ENCODE assay signal across 25 cellular contexts in the genomic region with DNA sequence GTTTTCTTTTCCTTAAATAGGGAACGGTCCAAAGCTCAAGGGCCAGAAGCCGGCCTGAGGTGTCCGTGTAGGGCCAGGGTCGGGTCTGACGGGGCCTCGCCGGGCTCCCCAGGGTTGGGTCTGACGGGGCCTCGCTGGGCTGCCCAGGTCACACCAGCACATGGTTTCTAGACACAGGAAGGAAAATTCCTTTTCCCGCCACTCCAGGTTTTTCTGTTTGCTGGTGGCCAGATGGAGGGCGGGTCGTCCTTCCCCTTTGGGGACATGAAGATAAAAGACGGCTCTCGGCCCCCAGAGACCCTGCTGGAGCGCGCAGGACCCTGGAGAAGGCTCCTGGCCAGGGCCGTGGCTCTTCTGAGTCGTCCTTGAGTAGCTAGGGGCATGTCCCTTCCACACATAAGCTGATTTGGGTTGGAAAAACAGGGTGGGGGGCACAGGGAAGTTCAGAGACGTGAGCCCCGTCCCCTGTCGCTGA. TPM values are rescaled to one million over a fixed set of nuclear protein-coding genes. Genes with fewer than 3 reads are reported as not detected.
A peak's percentile ranks its signal among the peaks of the same experiment; 100 is the strongest.
DNase-seq lines count a peak whose midpoint lies in the region; ATAC-seq, FAIRE-seq and TF ChIP-seq lines count a peak whose summit lies in the region.
"Had no signal": no experiment of that assay in that cellular context is flagged by ENCODE, and none has a peak within 500 bp of the region (broad histone marks: within the 10 kb centered on the region; RNA-seq: fewer than 3 reads in every experiment).

No MANE protein-coding gene starts in this region.

- peaks cover 7% of the 10 kb centered on the region for H3K9me3 Mint-ChIP-seq in activated CD8-positive, alpha-beta memory T cell treated with anti-CD3 and anti-CD28 coated beads, Interleukin-2, amount 10 ng/mL, durations not matched to agents 7 days and 5 days (ENCODE audit: low read depth)
- H3K9me3 Mint-ChIP-seq in central memory CD8-positive, alpha-beta T cell: peaks cover 8% of the 10 kb centered on the region
- H3K9me3 Mint-ChIP-seq in osteocyte (ENCODE audit: unreplicated experiment) (no peaks in the 10 kb centered on the region), Calu3 (ENCODE audit: low read depth, unreplicated experiment) (peaks cover 7% of the 10 kb centered on the region)
- H3K9me3 Mint-ChIP-seq: CD4-positive, alpha-beta T cell; GM23338 had no signal

- H3K27ac Mint-ChIP-seq in activated CD8-positive, alpha-beta memory T cell treated with anti-CD3 and anti-CD28 coated beads, Interleukin-2, amount 10 ng/mL, durations not matched to agents 7 days and 5 days: no peak overlapping the region
- peak overlapping the region; percentile 44 for H3K27ac Mint-ChIP-seq in central memory CD8-positive, alpha-beta T cell (ENCODE audit: low read depth)
- H3K27ac Mint-ChIP-seq in osteocyte (ENCODE audit: unreplicated experiment): no peak overlapping the region
- H3K27ac Mint-ChIP-seq in Calu3 (ENCODE audit: unreplicated experiment): no peak overlapping the region
- H3K27ac Mint-ChIP-seq: CD4-positive, alpha-beta T cell; GM23338 had no signal

- intact Hi-C loops in kidney (cut with DNase I) (no loop called here), Calu3 (cut with micrococcal nuclease; ENCODE audit: unreplicated experiment) (no loop called here)

- TF ChIP-seq CTCF in kidney (IDR thresholded peaks at IDR 0.05; ENCODE audit: borderline replicate concordance, extremely low read depth, insufficient read depth): no peak
- no peak for TF ChIP-seq CTCF in osteocyte (IDR thresholded peaks at IDR 0.05)
- TF ChIP-seq CTCF in Calu3 (IDR thresholded peaks at IDR 0.05; ENCODE audit: unreplicated experiment): no peak

- no peak overlapping the region for H3K4me3 ChIP-seq in kidney (ENCODE audit: low read length in 2 of 2)
- H3K4me3 ChIP-seq: A549, GM23338 had no signal

- no peak for ATAC-seq in activated CD8-positive, alpha-beta memory T cell treated with anti-CD3 and anti-CD28 coated beads, Interleukin-2, amount 10 ng/mL, durations not matched to agents 7 days and 5 days
- ATAC-seq in central memory CD8-positive, alpha-beta T cell (replicated peaks; ENCODE audit: extremely low read depth, poor library complexity, severe bottlenecking): no peak
- ATAC-seq: A549, GM23338 had no signal

- CTCF ChIA-PET in activated CD8-positive, alpha-beta memory T cell treated with anti-CD3 and anti-CD28 coated beads, Interleukin-2, amount 10 ng/mL, durations not matched to agents 7 days and 5 days (lab: Charles Lee): no interaction called here
- CTCF ChIA-PET in Calu3 (lab: Charles Lee): no interaction called here

- peaks cover 11 to 21% of the 10 kb centered on the region in 2 donors for H3K36me3 ChIP-seq in kidney (ENCODE audit: control insufficient read depth in 1 of 2, insufficient read depth in 2 of 2, low read length in 2 of 2)

- no peaks in the 10 kb centered on the region for H3K27me3 Mint-ChIP-seq in activated CD8-positive, alpha-beta memory T cell treated with anti-CD3 and anti-CD28 coated beads, Interleukin-2, amount 10 ng/mL, durations not matched to agents 7 days and 5 days
- no peaks in the 10 kb centered on the region for H3K27me3 Mint-ChIP-seq in central memory CD8-positive, alpha-beta T cell
- no peaks in the 10 kb centered on the region for H3K27me3 Mint-ChIP-seq in osteocyte (ENCODE audit: unreplicated experiment)
- H3K27me3 Mint-ChIP-seq in Calu3 (ENCODE audit: unreplicated experiment): no peaks in the 10 kb centered on the region
- H3K27me3 Mint-ChIP-seq: CD4-positive, alpha-beta T cell had no signal

- peaks cover 88% of the 10 kb centered on the region for H3K36me3 Mint-ChIP-seq in activated CD8-positive, alpha-beta memory T cell treated with anti-CD3 and anti-CD28 coated beads, Interleukin-2, amount 10 ng/mL, durations not matched to agents 7 days and 5 days
- H3K36me3 Mint-ChIP-seq in central memory CD8-positive, alpha-beta T cell (ENCODE audit: insufficient read depth): peaks cover 15% of the 10 kb centered on the region
- H3K36me3 Mint-ChIP-seq in osteocyte (ENCODE audit: unreplicated experiment) (peaks cover 53% of the 10 kb centered on the region), Calu3 (ENCODE audit: insufficient read depth, unreplicated experiment) (peaks cover 34% of the 10 kb centered on the region)

- H3K9ac ChIP-seq in kidney (ENCODE audit: low read length in 2 of 2): no peak overlapping the region

- no peaks in the 10 kb centered on the region for H3K9me3 ChIP-seq in kidney (ENCODE audit: control insufficient read depth in 1 of 2, low read length in 2 of 2)
- H3K9me3 ChIP-seq: Caco-2 had no signal

- H3K4me1 ChIP-seq in kidney (ENCODE audit: control insufficient read depth in 1 of 2, insufficient read depth in 1 of 2, low read depth in 1 of 2, low read length in 2 of 2): no peaks in the 10 kb centered on the region
- H3K4me1 ChIP-seq: A549, Caco-2 had no signal

- FAIRE-seq in kidney (lab: Jason Lieb, UNC): no peak
- FAIRE-seq: A549, GM12892, GM18507, H54, HTR-8/SVneo had no signal

- DNase-seq in activated CD8-positive, alpha-beta memory T cell treated with anti-CD3 and anti-CD28 coated beads for 24 hours: peak; percentile 33
- DNase-seq in activated CD8-positive, alpha-beta memory T cell treated with anti-CD3 and anti-CD28 coated beads, Interleukin-2, amount 10 ng/mL, durations not matched to agents 7 days and 5 days: no peak
- DNase-seq in central memory CD8-positive, alpha-beta T cell (ENCODE audit: low spot score in 2 of 2): no peak
- DNase-seq in kidney (peak; percentile 60), osteocyte (ENCODE audit: extremely low spot score, unreplicated experiment) (peak; percentile 80), Calu3 (no peak), GM19240 (ENCODE audit: insufficient read length, low spot score) (no peak)
- DNase-seq in stimulated activated CD4-positive, alpha-beta T cell treated with anti-CD3 and anti-CD28 coated beads, Interleukin-2, amount 100 ng/mL, for 48 hours: no peak
- DNase-seq: AML-193; Caco-2; CD4-positive, alpha-beta T cell; DMS153; DMS79; GDM1; HCEC 1CT had no signal

- H3K4me3 Mint-ChIP-seq in activated CD8-positive, alpha-beta memory T cell treated with anti-CD3 and anti-CD28 coated beads, Interleukin-2, amount 10 ng/mL, durations not matched to agents 7 days and 5 days: no peak overlapping the region
- H3K4me3 Mint-ChIP-seq in central memory CD8-positive, alpha-beta T cell: no peak overlapping the region
- H3K4me3 Mint-ChIP-seq in osteocyte (ENCODE audit: unreplicated experiment) (no peak overlapping the region), Calu3 (ENCODE audit: low read depth, unreplicated experiment) (no peak overlapping the region)
- H3K4me3 Mint-ChIP-seq: CD4-positive, alpha-beta T cell; GM23338 had no signal

- no TSS peak for BruUV-seq in Calu3 (replicated peaks; lab: Mats Ljungman, UMichigan)

- H3K27ac ChIP-seq in kidney (ENCODE audit: low read depth in 2 of 2, low read length in 2 of 2): no peak overlapping the region
- H3K27ac ChIP-seq: 22Rv1, A549, C4-2B had no signal

- H3K4me1 Mint-ChIP-seq in activated CD8-positive, alpha-beta memory T cell treated with anti-CD3 and anti-CD28 coated beads, Interleukin-2, amount 10 ng/mL, durations not matched to agents 7 days and 5 days: no peaks in the 10 kb centered on the region
- H3K4me1 Mint-ChIP-seq in central memory CD8-positive, alpha-beta T cell: peaks cover 8% of the 10 kb centered on the region
- H3K4me1 Mint-ChIP-seq in osteocyte (ENCODE audit: unreplicated experiment): no peaks in the 10 kb centered on the region
- no peaks in the 10 kb centered on the region for H3K4me1 Mint-ChIP-seq in Calu3 (ENCODE audit: low read depth, unreplicated experiment)
- H3K4me1 Mint-ChIP-seq: GM23338 had no signal

RNA-seq across cellular contexts. Expression of gene PIGG, which starts 35.1 kb away (rescaled TPM):
- total RNA-seq in activated CD8-positive, alpha-beta memory T cell treated with anti-CD3 and anti-CD28 coated beads, Interleukin-2, amount 10 ng/mL, durations not matched to agents 7 days and 5 days: 10 to 100 TPM; 49.7 to 67.5 TPM
- total RNA-seq in kidney (67.9 TPM), osteocyte (66.6 and 68.0 TPM in 2 replicates), Calu3 (2022) (44.9 and 48.0 TPM in 2 replicates)
- polyA plus RNA-seq in kidney (ENCODE audit: insufficient read depth, low read depth, low replicate concordance): 37.8 TPM

RNA-seq across cellular contexts. Expression of gene ZNF721, which starts 35.2 kb away (rescaled TPM):
- total RNA-seq in activated CD8-positive, alpha-beta memory T cell treated with anti-CD3 and anti-CD28 coated beads, Interleukin-2, amount 10 ng/mL, durations not matched to agents 7 days and 5 days: 10 to 100 TPM; 32.9 to 42.3 TPM
- total RNA-seq in kidney (33.3 TPM), osteocyte (23.7 and 26.3 TPM in 2 replicates), Calu3 (2022) (21.3 and 25.4 TPM in 2 replicates)
- polyA plus RNA-seq in kidney (ENCODE audit: insufficient read depth, low read depth, low replicate concordance): 9.2 TPM

RNA-seq across cellular contexts. Expression of gene TMEM271, which starts 42.0 kb away (rescaled TPM):
- total RNA-seq in activated CD8-positive, alpha-beta memory T cell treated with anti-CD3 and anti-CD28 coated beads, Interleukin-2, amount 10 ng/mL, durations not matched to agents 7 days and 5 days: not detected
- total RNA-seq in kidney (not detected), osteocyte (not detected in 2 replicates), Calu3 (2022) (not detected in 2 replicates)
- not detected for polyA plus RNA-seq in kidney (ENCODE audit: insufficient read depth, low read depth, low replicate concordance)
- total RNA-seq: Caco-2; CD4-positive, alpha-beta T cell; Daoy; GM23338 had no signal
- polyA plus RNA-seq: A549, BJ had no signal

Comparison
In these comparisons a context has a peak if more than half of its experiments do, and no peak if none do; other contexts are left out.
1. DNase-seq: peak in activated CD8-positive, alpha-beta memory T cell treated with anti-CD3 and anti-CD28 coated beads for 24 hours (single experiment), kidney (single experiment) and osteocyte (single experiment); none in activated CD8-positive, alpha-beta memory T cell treated with anti-CD3 and anti-CD28 coated beads, Interleukin-2, amount 10 ng/mL, durations not matched to agents 7 days and 5 days (single experiment), central memory CD8-positive, alpha-beta T cell (0 of 2), Calu3 (single experiment), GM19240 (single experiment) and stimulated activated CD4-positive, alpha-beta T cell treated with anti-CD3 and anti-CD28 coated beads, Interleukin-2, amount 100 ng/mL, for 48 hours (0 of 2).